In genomic region chr14:94136575-94137331, GRCh38 we compare ENCODE assay signal across 8 cellular contexts. TPM values are rescaled to one million over a fixed set of nuclear protein-coding genes. Genes with fewer than 3 reads are reported as not detected.
DNase-seq lines count a peak whose midpoint lies in the region; ATAC-seq lines count a peak whose summit lies in the region.

No MANE protein-coding gene starts in this region.

- in situ Hi-C loops in HAP-1 (cut with MboI; ENCODE audit: low sequenced_read_pairs) = loop anchor here (5.0 to 25.0 kb wide), 2 partner anchors 99 to 551 kb away; no protein-coding TSS in a partner anchor

- no peaks in the 10 kb centered on the region for H3K36me3 ChIP-seq in HAP-1 (replicated peaks)

- no peak overlapping the region for H3K4me3 ChIP-seq in HAP-1

- ATAC-seq in left ventricle myocardium superior (peak; percentile 97), sciatic nerve (peak; percentile 94), GM21825 (IDR thresholded peaks at IDR 0.05; ENCODE audit: unreplicated experiment) (no peak)

- H3K27me3 ChIP-seq in HAP-1 (ENCODE audit: low read depth) = no peaks in the 10 kb centered on the region

- H3K4me1 ChIP-seq in HAP-1 = peaks cover 3% of the 10 kb centered on the region; the same call in 1 of the 2 replicates

- no peaks in the 10 kb centered on the region for H3K9me3 ChIP-seq in HAP-1

- intact Hi-C loops in left ventricle myocardium superior (cut with micrococcal nuclease) = loop anchor here (2.0 kb wide), 1 partner anchor 100 kb away; no protein-coding TSS in a partner anchor
- intact Hi-C loops in sciatic nerve (cut with DNase I) = loop anchor here (10.0 kb wide), 1 partner anchor 102 kb away; no protein-coding TSS in a partner anchor

- DNase-seq in GM03348 (ENCODE audit: low spot score) (peak; percentile 81), HAP-1 (ENCODE audit: low spot score in 2 of 2) (peak; percentile 85 to 92), NCI-H146 (lab: John Stamatoyannopoulos, UW) (peak; percentile 51), T-helper 1 cell (peak; percentile 58 to 81 (median 71)), amniotic epithelial cell (ENCODE audit: low read depth) (peak; percentile 70), left ventricle myocardium superior (peak; percentile 93), sciatic nerve (ENCODE audit: low spot score) (peak; percentile 95)

RNA-seq across cellular contexts. Expression of gene IFI27L2, which starts 7.3 kb away (rescaled TPM):
- 41.1 TPM for total RNA-seq in left ventricle myocardium superior
- 85.4 TPM for total RNA-seq in sciatic nerve

RNA-seq across cellular contexts. Expression of gene IFI27, which starts 26.2 kb away (rescaled TPM):
- 151 TPM for total RNA-seq in left ventricle myocardium superior
- 219 TPM for total RNA-seq in sciatic nerve

RNA-seq across cellular contexts. Expression of gene PPP4R4, which starts 37.4 kb away (rescaled TPM):
- 0.30 TPM for total RNA-seq in left ventricle myocardium superior
- total RNA-seq in sciatic nerve = 1.0 TPM

RNA-seq across cellular contexts. Expression of gene IFI27L1, which starts 55.6 kb away (rescaled TPM):
- total RNA-seq in left ventricle myocardium superior (9.7 TPM), sciatic nerve (20.5 TPM)

RNA-seq across cellular contexts. Expression of gene DDX24, which starts 55.8 kb away (rescaled TPM):
- total RNA-seq in left ventricle myocardium superior = 198 TPM
- 181 TPM for total RNA-seq in sciatic nerve
